Comparison of ENCODE assay signal across 8 cellular contexts in genomic region chr4:2536193-2537010, GRCh38. TPM values are rescaled to one million over a fixed set of nuclear protein-coding genes. Genes with fewer than 3 reads are reported as not detected.
DNase-seq lines count a peak whose midpoint lies in the region; ATAC-seq and TF ChIP-seq lines count a peak whose summit lies in the region.

FAM193A (plus strand) TSS chr4:2536647; CDS start chr4:2536916, 269 bp downstream.

- POLR2A ChIA-PET in AG04449 (lab: Yijun Ruan, JAX) = interaction anchor here (0.6 to 1.5 kb wide), 5 partner anchors 8 to 123 kb away, joined by 3 to 6 read pairs (median 3); partner anchors contain the start of gene RNF4

- H3K27ac ChIP-seq in WERI-Rb-1 (peak within 1 kb of the TSS; percentile 97), breast epithelium (peak within 1 kb of the TSS; percentile 91 to 99), skeletal muscle tissue (ENCODE audit: low read depth, low read length) (peak within 1 kb of the TSS; percentile 96)

- H3K4me3 ChIP-seq in AG04449 (ENCODE audit: low read depth, low read length) (peak within 1 kb of the TSS; percentile 73), WERI-Rb-1 (ENCODE audit: low read depth, low read length) (peak within 1 kb of the TSS; percentile 89), breast epithelium (peak within 1 kb of the TSS; percentile 70 to 98 (median 76)), iPS-18c (ENCODE audit: insufficient read depth, low read depth, low read length) (peak within 1 kb of the TSS; percentile 85), skeletal muscle tissue (ENCODE audit: low read length in 3 of 3) (peak within 1 kb of the TSS; percentile 78 to 91 (median 89))

- H3K27me3 ChIP-seq in WERI-Rb-1 (ENCODE audit: insufficient read depth, low read depth, severe bottlenecking) (no peaks in the 10 kb centered on the region), breast epithelium (no peaks in the 10 kb centered on the region), skeletal muscle tissue (ENCODE audit: control insufficient read depth in 3 of 3, insufficient read depth in 3 of 3, low read length in 3 of 3) (no peaks in the 10 kb centered on the region)

- H3K36me3 ChIP-seq in WERI-Rb-1 (peaks cover 16% of the 10 kb centered on the region), breast epithelium (no peaks in the 10 kb centered on the region), skeletal muscle tissue (ENCODE audit: control insufficient read depth in 3 of 3, insufficient read depth in 3 of 3, low read length in 3 of 3) (no peaks in the 10 kb centered on the region)

- no peaks in the 10 kb centered on the region for H3K9me3 ChIP-seq in WERI-Rb-1 (ENCODE audit: severe bottlenecking)
- no peaks in the 10 kb centered on the region for H3K9me3 ChIP-seq in breast epithelium
- H3K9me3 ChIP-seq in iPS-18c (ENCODE audit: control insufficient read depth, insufficient read depth, low read length) = no peaks in the 10 kb centered on the region
- H3K9me3 ChIP-seq in skeletal muscle tissue (ENCODE audit: control insufficient read depth in 3 of 3, low read length in 3 of 3) = no peaks in the 10 kb centered on the region

- ATAC-seq in GM18909 (IDR thresholded peaks at IDR 0.05; ENCODE audit: poor library complexity, unreplicated experiment) = peak; percentile 92
- peak; percentile 81 for ATAC-seq in HG03159 (IDR thresholded peaks at IDR 0.05; ENCODE audit: unreplicated experiment)

- TF ChIP-seq CTCF in AG04449 (IDR thresholded peaks at IDR 0.05; ENCODE audit: insufficient read depth, low read length, missing control alignments) = no peak
- TF ChIP-seq CTCF in WERI-Rb-1 (IDR thresholded peaks at IDR 0.05; ENCODE audit: low read depth, low read length) = no peak
- TF ChIP-seq CTCF in breast epithelium (IDR thresholded peaks at IDR 0.05) = no peak

- CTCF ChIA-PET in AG04449 (lab: Yijun Ruan, JAX) = no interaction called here

- TF ChIP-seq POLR2A in breast epithelium (IDR thresholded peaks at IDR 0.05) = no peak

- peak; percentile 98 for DNase-seq in AG04449 (ENCODE audit: low read depth, low spot score)
- DNase-seq in NCI-H2227 (lab: John Stamatoyannopoulos, UW; ENCODE audit: unreplicated experiment) = peak; percentile 98
- DNase-seq in WERI-Rb-1 = peak; percentile 100
- DNase-seq in breast epithelium (ENCODE audit: low spot score in 2 of 2) = peak; percentile 99

- peak within 1 kb of the TSS; percentile 91 to 94 (median 93) for H3K9ac ChIP-seq in skeletal muscle tissue (ENCODE audit: low read depth in 1 of 3, low read length in 3 of 3)

- peaks cover 0 to 4% of the 10 kb centered on the region in 2 donors for H3K4me1 ChIP-seq in breast epithelium
- peaks cover 19 to 32% (median 20%) of the 10 kb centered on the region in 3 donors for H3K4me1 ChIP-seq in skeletal muscle tissue (ENCODE audit: control insufficient read depth in 3 of 3, insufficient read depth in 3 of 3, low read length in 3 of 3)

- intact Hi-C loops in breast epithelium (cut with DNase I; ENCODE audit: low total_unique reads) = loop anchor here (5.0 kb wide), 1 partner anchor 59 kb away; no protein-coding TSS in a partner anchor

RNA-seq across cellular contexts. Expression of gene FAM193A, which starts in this region (rescaled TPM):
- total RNA-seq in breast epithelium (10 to 100 TPM; 24.5 to 26.5 (median 24.7) TPM), skeletal muscle tissue (10.4 TPM)

Comparison
In these comparisons a context has a peak if more than half of its experiments do, and no peak if none do; other contexts are left out.
1. Peak in every context shown above with its lines: DNase-seq, ATAC-seq, H3K4me3 ChIP-seq and H3K27ac ChIP-seq.